In the genomic region with DNA sequence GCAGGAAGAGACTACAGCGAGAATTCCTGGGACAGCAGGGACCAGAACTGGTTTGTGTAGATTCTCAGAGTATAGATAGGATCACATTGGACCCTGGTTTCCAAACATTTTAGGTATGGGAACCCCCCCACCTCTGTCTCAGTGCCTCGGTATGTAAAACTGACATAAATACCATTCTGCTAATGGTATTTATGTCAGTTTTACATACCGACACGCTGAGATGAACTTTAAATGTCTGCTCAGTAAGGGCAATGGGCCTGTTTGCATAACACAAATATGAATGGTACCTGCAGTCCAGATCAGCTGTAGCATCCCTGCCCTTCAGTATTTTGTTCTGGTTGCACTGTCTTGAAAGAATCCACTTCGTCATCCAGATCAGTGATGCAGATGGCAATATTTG, we compare ENCODE assay signal across 8 cellular contexts.
"Had no signal": no experiment of that assay in that cellular context is flagged by ENCODE, and none has a peak within 500 bp of the region (broad histone marks: within the 10 kb centered on the region; RNA-seq: fewer than 3 reads in every experiment).

No MANE protein-coding gene starts in this region.

- H3K4me3 ChIP-seq: GM23248, HAP-1, K562 had no signal

- H3K9me3 Mint-ChIP-seq: HFFc6 had no signal

- H3K4me3 Mint-ChIP-seq: HFFc6 had no signal

- H3K9me3 ChIP-seq: HAP-1 had no signal

- H3K27ac Mint-ChIP-seq: HFFc6 had no signal

- H3K27ac ChIP-seq: GM23248 had no signal

- DNase-seq: GM23248, GOT3, H7, HFFc6, IMR-90, KG1 had no signal

- H3K9ac ChIP-seq: GM23248 had no signal

- H3K36me3 ChIP-seq: HAP-1 had no signal
